1 cellular context compared by ENCODE assay signal in genomic region chr10:35191523-35191922, GRCh38.
TF ChIP-seq lines count a peak whose summit lies in the region.

No MANE protein-coding gene starts in this region.

TF ChIP-seq in K562, 482 proteins besides CTCF, POLR2A, EP300 and RAD21 (continued from another document):
- TF ChIP-seq ZNF407 (IDR thresholded peaks at IDR 0.05; ENCODE audit: low read depth) (no peak), REST (CRISPR knock-in tag; IDR thresholded peaks at IDR 0.05; ENCODE audit: low read depth) (no peak), EP400 (IDR thresholded peaks at IDR 0.05) (no peak), PHF20 (IDR thresholded peaks at IDR 0.05; ENCODE audit: partially characterized antibody) (no peak), EGR1 (conservative IDR thresholded peaks at IDR 0.05) (peak; percentile 83), PHB (CRISPR knock-in tag; IDR thresholded peaks at IDR 0.05) (no peak), CBFA2T3 (IDR thresholded peaks at IDR 0.05) (peak; percentile 25; the same call in 1 of the 2 replicates), DPF2 (IDR thresholded peaks at IDR 0.05) (0 out of 2 replicates have a peak, but pooled peaks have one; percentile 32), ARID1B (IDR thresholded peaks at IDR 0.05) (peak; percentile 28; the same call in 1 of the 2 replicates), NFE2 (IDR thresholded peaks at IDR 0.05; ENCODE audit: low read depth) (0 out of 2 replicates have a peak, but pooled peaks have one; percentile 16), ZNF316 (IDR thresholded peaks at IDR 0.05) (peak; percentile 79), CTBP1 (IDR thresholded peaks at IDR 0.05; ENCODE audit: borderline replicate concordance) (peak; percentile 10; the same call in 1 of the 2 replicates), SMARCA4 (IDR thresholded peaks at IDR 0.05) (0 out of 2 replicates have a peak, but pooled peaks have one; percentile 24), MTA1 (IDR thresholded peaks at IDR 0.05; ENCODE audit: borderline replicate concordance) (0 out of 2 replicates have a peak, but pooled peaks have one; percentile 38), C11orf30 (IDR thresholded peaks at IDR 0.05; ENCODE audit: low read depth) (peak; percentile 55), ETV5 (CRISPR knock-in tag; IDR thresholded peaks at IDR 0.05; ENCODE audit: low read depth) (0 out of 2 replicates have a peak, but pooled peaks have one; percentile 37), HDAC1 (IDR thresholded peaks at IDR 0.05) (peak in 1 of 2 experiments; percentile 36; a peak in 1 of 4 replicates), SMAD3 (CRISPR knock-in tag; conservative IDR thresholded peaks at IDR 0.05) (no peak)
